18 cellular contexts compared by ENCODE assay signal in the genomic region with DNA sequence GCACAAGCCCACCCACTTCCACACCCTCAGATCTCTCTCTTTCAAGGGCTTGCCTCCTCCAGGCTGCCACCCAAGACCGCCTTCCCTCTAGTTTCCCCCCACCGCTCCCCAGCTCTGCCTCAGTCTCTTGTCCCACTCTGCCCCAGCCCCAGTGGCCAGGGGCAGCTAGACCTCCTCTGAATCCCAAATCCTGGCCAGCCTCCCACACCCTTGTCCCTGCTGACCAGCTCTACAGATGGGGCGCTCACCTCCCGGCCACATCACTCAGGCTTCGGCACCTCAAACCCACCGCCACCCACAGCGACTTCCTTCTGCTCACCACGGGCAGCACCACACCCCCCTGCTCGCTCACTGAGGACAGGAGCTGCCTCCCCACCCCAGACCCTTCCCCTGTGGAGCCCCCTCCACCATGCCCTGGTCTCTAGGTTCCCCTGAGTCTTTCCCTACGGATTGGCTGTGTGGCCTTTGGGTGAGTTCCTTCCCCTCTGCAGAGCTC. TPM values are rescaled to one million over a fixed set of nuclear protein-coding genes. Genes with fewer than 3 reads are reported as not detected.
DNase-seq lines count a peak whose midpoint lies in the region; ATAC-seq and TF ChIP-seq lines count a peak whose summit lies in the region.
"Had no signal": no experiment of that assay in that cellular context is flagged by ENCODE, and none has a peak within 500 bp of the region (broad histone marks: within the 10 kb centered on the region; RNA-seq: fewer than 3 reads in every experiment).

No MANE protein-coding gene starts in this region.

- H3K27ac Mint-ChIP-seq in activated naive CD8-positive, alpha-beta T cell = no peak overlapping the region
- peak overlapping the region in 7 of 9 donors; percentile 27 to 81 (median 36) for H3K27ac Mint-ChIP-seq in naive thymus-derived CD4-positive, alpha-beta T cell
- H3K27ac Mint-ChIP-seq: WTC11 had no signal

- H3K36me3 ChIP-seq in left ventricle myocardium inferior (no peaks in the 10 kb centered on the region), thymus (ENCODE audit: control insufficient read depth, insufficient read depth) (no peaks in the 10 kb centered on the region)
- H3K36me3 ChIP-seq in naive thymus-derived CD4-positive, alpha-beta T cell (ENCODE audit: control insufficient read depth in 2 of 3, insufficient read depth in 3 of 3, low read length in 3 of 3) = no peaks in the 10 kb centered on the region
- H3K36me3 ChIP-seq: uterus had no signal

- WGBS in thymus = 36% methylated on average over 10 of the region's 10 CpGs

- no peaks in the 10 kb centered on the region for H3K9me3 Mint-ChIP-seq in activated naive CD8-positive, alpha-beta T cell (ENCODE audit: low read depth)
- peaks cover 0 to 1% (median 0%) of the 10 kb centered on the region in 11 donors for H3K9me3 Mint-ChIP-seq in naive thymus-derived CD4-positive, alpha-beta T cell
- H3K9me3 Mint-ChIP-seq: WTC11 had no signal

- ATAC-seq in Right ventricle myocardium inferior = no peak
- ATAC-seq in naive thymus-derived CD4-positive, alpha-beta T cell = no peak
- ATAC-seq in HG02642 (IDR thresholded peaks at IDR 0.05; ENCODE audit: poor library complexity, unreplicated experiment) = no peak
- ATAC-seq: right cardiac atrium, WTC11 had no signal

- H3K4me1 ChIP-seq in left ventricle myocardium inferior (peaks cover 16% of the 10 kb centered on the region), thymus (ENCODE audit: control insufficient read depth, insufficient read depth, low read length) (peaks cover 5% of the 10 kb centered on the region)
- H3K4me1 ChIP-seq in naive thymus-derived CD4-positive, alpha-beta T cell (ENCODE audit: control insufficient read depth in 2 of 2, insufficient read depth in 2 of 2, low read length in 2 of 2) = peaks cover 18 to 27% of the 10 kb centered on the region in 2 donors
- H3K4me1 ChIP-seq: uterus had no signal

- no peaks in the 10 kb centered on the region for H3K27me3 Mint-ChIP-seq in activated naive CD8-positive, alpha-beta T cell
- H3K27me3 Mint-ChIP-seq in naive thymus-derived CD4-positive, alpha-beta T cell = no peaks in the 10 kb centered on the region

- intact Hi-C loops in Right ventricle myocardium inferior (cut with DNase I) = loop anchor here (10.0 kb wide), 1 partner anchor 455 kb away; the partner anchor contains the start of gene NUP160
- intact Hi-C loops in left ventricle myocardium inferior (cut with micrococcal nuclease) = loop anchor here (10.0 kb wide), 1 partner anchor 55 kb away; the partner anchor contains the start of gene RAPSN
- intact Hi-C loops in naive thymus-derived CD4-positive, alpha-beta T cell (cut with micrococcal nuclease) = no loop called here

- H3K4me3 ChIP-seq in left ventricle myocardium inferior = no peak overlapping the region
- H3K4me3 ChIP-seq in naive thymus-derived CD4-positive, alpha-beta T cell (ENCODE audit: low read length) = peak overlapping the region; percentile 17
- no peak overlapping the region for H3K4me3 ChIP-seq in thymus (ENCODE audit: low read length)
- H3K4me3 ChIP-seq: lung, uterus had no signal

- H3K27me3 ChIP-seq in left ventricle myocardium inferior (ENCODE audit: low read depth) (no peaks in the 10 kb centered on the region), thymus (ENCODE audit: control insufficient read depth, insufficient read depth) (no peaks in the 10 kb centered on the region)
- no peaks in the 10 kb centered on the region for H3K27me3 ChIP-seq in naive thymus-derived CD4-positive, alpha-beta T cell (ENCODE audit: control insufficient read depth in 2 of 2, insufficient read depth in 2 of 2, low read length in 2 of 2)
- H3K27me3 ChIP-seq: uterus had no signal

- H3K4me3 Mint-ChIP-seq in activated naive CD8-positive, alpha-beta T cell = peak overlapping the region; percentile 30
- peak overlapping the region in 3 of 10 donors; percentile 25 to 71 (median 50) for H3K4me3 Mint-ChIP-seq in naive thymus-derived CD4-positive, alpha-beta T cell
- H3K4me3 Mint-ChIP-seq: WTC11 had no signal

- peak; percentile 81 for DNase-seq in Right ventricle myocardium inferior (ENCODE audit: missing footprints)
- DNase-seq in left ventricle myocardium inferior = no peak
- DNase-seq in naive thymus-derived CD4-positive, alpha-beta T cell = no peak
- DNase-seq in hypothalamus (lab: John Stamatoyannopoulos, UW) = no peak
- DNase-seq in NCI-H345 treated with DMSO at 0.1 percent for 48 hours (lab: John Stamatoyannopoulos, UW; ENCODE audit: unreplicated experiment) = no peak
- DNase-seq: Calu3; KBM-7; NCI-H226; NK-92 treated with Interleukin-12 subunit alpha and Interleukin-12 subunit beta, amount 100 ng/mL, for 24 hours; RPMI8226; uterus had no signal

- no peaks in the 10 kb centered on the region for H3K36me3 Mint-ChIP-seq in activated naive CD8-positive, alpha-beta T cell
- H3K36me3 Mint-ChIP-seq in naive thymus-derived CD4-positive, alpha-beta T cell = no peaks in the 10 kb centered on the region
- H3K36me3 Mint-ChIP-seq: WTC11 had no signal

- CTCF ChIA-PET in naive thymus-derived CD4-positive, alpha-beta T cell (lab: Charles Lee) = interaction anchor here (0.5 to 3.8 kb wide), 5 partner anchors 12 to 170 kb away, joined by 3 to 20 read pairs (median 5); no protein-coding TSS in a partner anchor

- TF ChIP-seq CTCF in left ventricle myocardium inferior (IDR thresholded peaks at IDR 0.05; ENCODE audit: borderline replicate concordance) = no peak

- no peaks in the 10 kb centered on the region for H3K9me3 ChIP-seq in left ventricle myocardium inferior (replicated peaks)
- H3K9me3 ChIP-seq in naive thymus-derived CD4-positive, alpha-beta T cell (ENCODE audit: control insufficient read depth in 2 of 3, low read length in 3 of 3) = no peaks in the 10 kb centered on the region
- no peaks in the 10 kb centered on the region for H3K9me3 ChIP-seq in thymus (ENCODE audit: control insufficient read depth)
- H3K9me3 ChIP-seq: uterus had no signal

- H3K4me1 Mint-ChIP-seq in activated naive CD8-positive, alpha-beta T cell (ENCODE audit: low read depth) = peaks cover 38% of the 10 kb centered on the region
- peaks cover 16 to 47% (median 38%) of the 10 kb centered on the region in 7 donors for H3K4me1 Mint-ChIP-seq in naive thymus-derived CD4-positive, alpha-beta T cell

- POLR2A ChIA-PET in naive thymus-derived CD4-positive, alpha-beta T cell (lab: Charles Lee) = interaction anchor here (0.5 to 6.1 kb wide), 8 partner anchors 9 to 668 kb away, joined by 3 to 41 read pairs (median 3); partner anchors contain the start of gene MADD

- no peak overlapping the region for H3K27ac ChIP-seq in left ventricle myocardium inferior (replicated peaks)
- no peak overlapping the region for H3K27ac ChIP-seq in naive thymus-derived CD4-positive, alpha-beta T cell (ENCODE audit: low read depth, low read length)
- peak overlapping the region; percentile 53 for H3K27ac ChIP-seq in thymus (ENCODE audit: low read depth)
- H3K27ac ChIP-seq: uterus had no signal

RNA-seq across cellular contexts. Expression of gene SPI1, which starts 11.3 kb away (rescaled TPM):
- total RNA-seq in Right ventricle myocardium inferior (14.6 TPM), left ventricle myocardium inferior (8.3 TPM)
- 100 to 1,000 TPM in 1 of 5 experiments, 10 to 100 TPM in 1, 1 to 10 TPM in 2, not detected in 1; 5.0 to 247 (median 17.8) TPM for total RNA-seq in naive thymus-derived CD4-positive, alpha-beta T cell
- polyA plus RNA-seq in naive thymus-derived CD4-positive, alpha-beta T cell = under 1 TPM in 1 of 2 donors, not detected in 1; 0.27 TPM
- polyA plus RNA-seq in thymus = 40.0 TPM
- total RNA-seq: Calu3, fibroblast of villous mesenchyme had no signal

RNA-seq across cellular contexts. Expression of gene SLC39A13, which starts 18.8 kb away (rescaled TPM):
- total RNA-seq in Right ventricle myocardium inferior (35.0 TPM), left ventricle myocardium inferior (36.5 TPM)
- 10 to 100 TPM; 29.9 to 60.4 (median 45.1) TPM for total RNA-seq in naive thymus-derived CD4-positive, alpha-beta T cell
- 10 to 100 TPM; 21.4 to 40.7 TPM for polyA plus RNA-seq in naive thymus-derived CD4-positive, alpha-beta T cell
- 37.1 TPM for polyA plus RNA-seq in thymus

RNA-seq across cellular contexts. Expression of gene PSMC3, which starts 36.6 kb away (rescaled TPM):
- total RNA-seq in Right ventricle myocardium inferior (160 TPM), left ventricle myocardium inferior (146 TPM)
- total RNA-seq in naive thymus-derived CD4-positive, alpha-beta T cell = 100 to 1,000 TPM in 1 of 5 experiments, 10 to 100 TPM in 4; 42.2 to 149 (median 51.3) TPM
- 100 to 1,000 TPM; 106 to 128 TPM for polyA plus RNA-seq in naive thymus-derived CD4-positive, alpha-beta T cell
- polyA plus RNA-seq in thymus = 104 TPM

RNA-seq across cellular contexts. Expression of gene MYBPC3, which starts 37.1 kb away (rescaled TPM):
- total RNA-seq in Right ventricle myocardium inferior (2,397 TPM), left ventricle myocardium inferior (2,538 TPM)
- under 1 TPM in 2 of 5 experiments, not detected in 3; 0.16 to 0.86 TPM for total RNA-seq in naive thymus-derived CD4-positive, alpha-beta T cell
- polyA plus RNA-seq in naive thymus-derived CD4-positive, alpha-beta T cell = not detected
- polyA plus RNA-seq in thymus = 0.55 TPM
- total RNA-seq: Calu3, fibroblast of villous mesenchyme had no signal

RNA-seq across cellular contexts. Expression of gene RAPSN, which starts 59.3 kb away (rescaled TPM):
- 7.0 TPM for total RNA-seq in Right ventricle myocardium inferior
- 2.2 TPM for total RNA-seq in left ventricle myocardium inferior
- 1 to 10 TPM in 4 of 5 experiments, under 1 TPM in 1; 0.99 to 1.7 (median 1.4) TPM for total RNA-seq in naive thymus-derived CD4-positive, alpha-beta T cell
- polyA plus RNA-seq in naive thymus-derived CD4-positive, alpha-beta T cell = not detected
- 0.66 TPM for polyA plus RNA-seq in thymus

Comparison
In these comparisons a context has a peak if more than half of its experiments do, and no peak if none do; other contexts are left out.
1. intact Hi-C loops: an anchor here in Right ventricle myocardium inferior (10.0 kb wide) and left ventricle myocardium inferior (10.0 kb wide); none called in naive thymus-derived CD4-positive, alpha-beta T cell.